Comparison of ENCODE assay signal across 9 cellular contexts in the genomic region with DNA sequence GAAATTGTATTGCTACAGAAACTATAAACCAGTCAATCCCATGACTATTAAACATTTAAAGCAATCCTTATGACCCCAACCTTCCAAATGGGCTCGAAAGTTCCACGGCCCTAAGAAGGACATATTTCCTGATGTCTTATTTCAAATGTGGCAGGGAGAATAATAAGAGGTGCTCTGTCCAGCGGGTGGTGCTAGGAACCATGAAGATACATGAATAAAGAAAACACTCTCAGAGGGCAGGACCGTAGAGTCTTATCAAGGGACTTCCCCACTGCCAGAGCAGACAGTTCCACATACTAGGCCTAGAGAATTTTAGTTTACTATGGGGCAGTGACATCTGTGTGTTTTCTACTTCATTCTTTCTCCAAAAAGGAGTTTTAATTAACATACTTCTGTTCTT.
A peak's percentile ranks its signal among the peaks of the same experiment; 100 is the strongest.
DNase-seq lines count a peak whose midpoint lies in the region; FAIRE-seq lines count a peak whose summit lies in the region.
"Had no signal": no experiment of that assay in that cellular context is flagged by ENCODE, and none has a peak within 500 bp of the region (broad histone marks: within the 10 kb centered on the region; RNA-seq: fewer than 3 reads in every experiment).

No MANE protein-coding gene starts in this region.

- DNase-seq in DMS53 (lab: John Stamatoyannopoulos, UW) (peak; percentile 76), HTR-8/SVneo (ENCODE audit: insufficient read length, low spot score) (peak; percentile 3), amniotic stem cell (lab: John Stamatoyannopoulos, UW) (peak; percentile 30), kidney glomerular epithelial cell (lab: John Stamatoyannopoulos, UW) (peak; percentile 66), midbrain (lab: John Stamatoyannopoulos, UW) (no peak), SKM-1 treated with dmso at 0.1 percent for 144 hours (lab: John Stamatoyannopoulos, UW; ENCODE audit: unreplicated experiment) (no peak)
- no peak for DNase-seq in activated T-helper 1 cell treated with anti-CD3 and anti-CD28 coated beads, Interleukin-12 subunit alpha, Interleukin-12 subunit beta, Interleukin-2, Interleukin-4 antibody, amounts not matched to agents 30 ng/mL and 10 ng/mL and 1 ng/mL, durations not matched to agents 14 hours and 24 hours and 36 hours (ENCODE audit: low spot score)
- DNase-seq in activated CD4-positive, alpha-beta T cell treated with anti-CD3 and anti-CD28 coated beads for 1 hour, result no peak
- DNase-seq: GF-D8 had no signal

- H3K4me3 Mint-ChIP-seq in activated T-helper 1 cell treated with anti-CD3 and anti-CD28 coated beads, Interleukin-12 subunit alpha, Interleukin-12 subunit beta, Interleukin-2, Interleukin-4 antibody, amounts not matched to agents 30 ng/mL and 10 ng/mL and 1 ng/mL, durations not matched to agents 14 hours and 24 hours and 36 hours, result no peak overlapping the region

- H3K9me3 Mint-ChIP-seq in activated T-helper 1 cell treated with anti-CD3 and anti-CD28 coated beads, Interleukin-12 subunit alpha, Interleukin-12 subunit beta, Interleukin-2, Interleukin-4 antibody, amounts not matched to agents 30 ng/mL and 10 ng/mL and 1 ng/mL, durations not matched to agents 14 hours and 24 hours and 36 hours, result no peaks in the 10 kb centered on the region

- no peaks in the 10 kb centered on the region for H3K36me3 Mint-ChIP-seq in activated T-helper 1 cell treated with anti-CD3 and anti-CD28 coated beads, Interleukin-12 subunit alpha, Interleukin-12 subunit beta, Interleukin-2, Interleukin-4 antibody, amounts not matched to agents 30 ng/mL and 10 ng/mL and 1 ng/mL, durations not matched to agents 14 hours and 24 hours and 36 hours (ENCODE audit: low read depth)

- no peaks in the 10 kb centered on the region for H3K27me3 Mint-ChIP-seq in activated T-helper 1 cell treated with anti-CD3 and anti-CD28 coated beads, Interleukin-12 subunit alpha, Interleukin-12 subunit beta, Interleukin-2, Interleukin-4 antibody, amounts not matched to agents 30 ng/mL and 10 ng/mL and 1 ng/mL, durations not matched to agents 14 hours and 24 hours and 36 hours (ENCODE audit: insufficient read depth)

- FAIRE-seq in HTR-8/SVneo (lab: Jason Lieb, UNC), result no peak

- H3K4me1 Mint-ChIP-seq in activated T-helper 1 cell treated with anti-CD3 and anti-CD28 coated beads, Interleukin-12 subunit alpha, Interleukin-12 subunit beta, Interleukin-2, Interleukin-4 antibody, amounts not matched to agents 30 ng/mL and 10 ng/mL and 1 ng/mL, durations not matched to agents 14 hours and 24 hours and 36 hours (ENCODE audit: low read depth), result no peaks in the 10 kb centered on the region

- H3K27ac Mint-ChIP-seq in activated T-helper 1 cell treated with anti-CD3 and anti-CD28 coated beads, Interleukin-12 subunit alpha, Interleukin-12 subunit beta, Interleukin-2, Interleukin-4 antibody, amounts not matched to agents 30 ng/mL and 10 ng/mL and 1 ng/mL, durations not matched to agents 14 hours and 24 hours and 36 hours, result no peak overlapping the region

- intact Hi-C loops in activated T-helper 1 cell treated with anti-CD3 and anti-CD28 coated beads, Interleukin-12 subunit alpha, Interleukin-12 subunit beta, Interleukin-2, Interleukin-4 antibody, amounts not matched to agents 30 ng/mL and 10 ng/mL and 1 ng/mL, durations not matched to agents 14 hours and 24 hours and 36 hours (cut with micrococcal nuclease), result no loop called here

Comparison
In these comparisons a context has a peak if more than half of its experiments do, and no peak if none do; other contexts are left out.
1. DNase-seq: peak in DMS53 (single experiment), HTR-8/SVneo (single experiment), amniotic stem cell (single experiment) and kidney glomerular epithelial cell (single experiment); none in activated T-helper 1 cell treated with anti-CD3 and anti-CD28 coated beads, Interleukin-12 subunit alpha, Interleukin-12 subunit beta, Interleukin-2, Interleukin-4 antibody, amounts not matched to agents 30 ng/mL and 10 ng/mL and 1 ng/mL, durations not matched to agents 14 hours and 24 hours and 36 hours (single experiment), midbrain (single experiment), SKM-1 treated with dmso at 0.1 percent for 144 hours (single experiment) and activated CD4-positive, alpha-beta T cell treated with anti-CD3 and anti-CD28 coated beads for 1 hour (single experiment).